In genomic region chr5:118533166-118533565, GRCh38 we compare ENCODE assay signal across 19 cellular contexts.
"Had no signal": no experiment of that assay in that cellular context is flagged by ENCODE, and none has a peak within 500 bp of the region (broad histone marks: within the 10 kb centered on the region; RNA-seq: fewer than 3 reads in every experiment).

No MANE protein-coding gene starts in this region.

- FAIRE-seq: keratinocyte, pancreas had no signal

- H3K9me3 ChIP-seq: gastrocnemius medialis, pancreas, stomach had no signal

- H3K4me3 Mint-ChIP-seq: immature natural killer cell, naive B cell, nephron had no signal

- H3K27ac Mint-ChIP-seq: immature natural killer cell, naive B cell, nephron, progenitor cell of endocrine pancreas had no signal

- H3K27me3 ChIP-seq: gastrocnemius medialis, pancreas, stomach had no signal

- ATAC-seq: esophagus mucosa, gastrocnemius medialis, pancreas, sciatic nerve had no signal

- H3K4me1 Mint-ChIP-seq: immature natural killer cell, nephron had no signal

- H3K4me1 ChIP-seq: gastrocnemius medialis, pancreas, stomach had no signal

- DNase-seq: effector CD4-positive, alpha-beta T cell; gastrocnemius medialis; glutamatergic neuron; immature natural killer cell; left cardiac atrium; mesendoderm; naive B cell; occipital lobe; pancreas; stimulated activated CD4-positive, alpha-beta T cell treated with anti-CD3 and anti-CD28 coated beads, Interleukin-12 subunit alpha, Interleukin-12 subunit beta, amount 100 ng/mL, for 4 hours; stimulated activated naive CD4-positive, alpha-beta T cell; stomach; trophoblast cell had no signal

- H3K27ac ChIP-seq: coronary artery, gastrocnemius medialis, pancreas, stomach had no signal

- H3K36me3 ChIP-seq: gastrocnemius medialis, pancreas, stomach had no signal

- H3K36me3 Mint-ChIP-seq: immature natural killer cell, naive B cell had no signal

- H3K9me3 Mint-ChIP-seq: nephron had no signal

- H3K4me3 ChIP-seq: coronary artery, gastrocnemius medialis, pancreas, stomach had no signal
